In the genomic region with DNA sequence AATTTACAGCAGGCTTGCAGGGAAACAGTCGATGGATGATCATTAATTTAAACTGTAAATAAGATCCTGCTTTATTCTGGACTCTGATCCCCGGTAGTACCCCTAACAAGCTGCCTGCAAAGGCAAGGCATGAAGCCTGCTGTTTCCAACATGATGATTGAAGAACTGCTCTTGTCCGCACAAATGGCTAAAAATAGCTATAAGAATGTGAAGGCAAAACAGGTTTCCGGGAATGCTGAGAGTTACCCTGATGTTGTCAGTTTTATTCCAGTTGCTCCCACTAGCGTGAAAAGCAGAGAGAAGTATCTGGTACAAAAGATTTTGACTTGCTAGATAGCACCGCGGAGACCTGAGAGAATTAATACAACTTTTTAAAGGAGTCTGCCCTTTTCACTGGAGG, we compare ENCODE assay signal across 15 cellular contexts.
DNase-seq lines count a peak whose midpoint lies in the region; ATAC-seq and TF ChIP-seq lines count a peak whose summit lies in the region.
"Had no signal": no experiment of that assay in that cellular context is flagged by ENCODE, and none has a peak within 500 bp of the region (broad histone marks: within the 10 kb centered on the region; RNA-seq: fewer than 3 reads in every experiment).

No MANE protein-coding gene starts in this region.

- TF ChIP-seq CTCF in WERI-Rb-1 (IDR thresholded peaks at IDR 0.05; ENCODE audit: low read depth, low read length), result no peak

- peaks cover 5% of the 10 kb centered on the region for H3K4me1 ChIP-seq in endocrine pancreas (ENCODE audit: control insufficient read depth, insufficient read depth, low read length)
- H3K4me1 ChIP-seq in muscle layer of colon (ENCODE audit: insufficient read depth, low read length), result peaks cover 7% of the 10 kb centered on the region
- no peaks in the 10 kb centered on the region for H3K4me1 ChIP-seq in rectal smooth muscle tissue (ENCODE audit: control insufficient read depth, insufficient read depth, low read length)

- H3K9ac ChIP-seq in endocrine pancreas (ENCODE audit: control insufficient read depth, insufficient read depth, low read length) (no peak overlapping the region), muscle layer of colon (ENCODE audit: low read length) (no peak overlapping the region), rectal smooth muscle tissue (ENCODE audit: low read length) (no peak overlapping the region)
- H3K9ac ChIP-seq: BLaER1 treated with 17β-estradiol and CSF1 and Interleukin-3, amounts not matched to agents 10 nM and 100 nM; GM23248 had no signal

- ATAC-seq in HG03521 (IDR thresholded peaks at IDR 0.05; ENCODE audit: unreplicated experiment) (no peak), HG02870 (IDR thresholded peaks at IDR 0.05; ENCODE audit: unreplicated experiment) (no peak)

- DNase-seq in WERI-Rb-1, result peak; percentile 32
- DNase-seq in kidney tubule cell (ENCODE audit: low spot score), result no peak
- no peak for DNase-seq in NCI-H510A treated with DMSO at 0.1 percent for 48 hours (lab: John Stamatoyannopoulos, UW)
- DNase-seq: ACHN; Calu3; CD4-positive, CD25-positive, alpha-beta regulatory T cell; DMS 273 treated with DMSO at 0.1 percent for 48 hours; GM23248; H7 had no signal

- H3K9me3 ChIP-seq in WERI-Rb-1 (ENCODE audit: severe bottlenecking) (no peaks in the 10 kb centered on the region), endocrine pancreas (ENCODE audit: control insufficient read depth, low read length) (no peaks in the 10 kb centered on the region), muscle layer of colon (ENCODE audit: low read length) (no peaks in the 10 kb centered on the region)
- H3K9me3 ChIP-seq: BLaER1 treated with 17β-estradiol and CSF1 and Interleukin-3, amounts not matched to agents 10 nM and 100 nM had no signal

- peak overlapping the region; percentile 42; the same call in 1 of the 2 replicates for H3K27ac ChIP-seq in WERI-Rb-1
- peak overlapping the region; percentile 29 for H3K27ac ChIP-seq in muscle layer of colon (ENCODE audit: low read depth, low read length)
- peak overlapping the region; percentile 10 for H3K27ac ChIP-seq in rectal smooth muscle tissue (ENCODE audit: low read depth, low read length)
- H3K27ac ChIP-seq: BLaER1 treated with 17β-estradiol and CSF1 and Interleukin-3, amounts not matched to agents 10 nM and 100 nM; GM23248 had no signal

- H3K27me3 ChIP-seq in WERI-Rb-1 (ENCODE audit: insufficient read depth, low read depth, severe bottlenecking) (no peaks in the 10 kb centered on the region), endocrine pancreas (ENCODE audit: control insufficient read depth, insufficient read depth, low read length) (no peaks in the 10 kb centered on the region), muscle layer of colon (ENCODE audit: control insufficient read depth in 1 of 2, insufficient read depth in 2 of 2, low read length in 2 of 2) (no peaks in the 10 kb centered on the region), rectal smooth muscle tissue (ENCODE audit: control insufficient read depth, insufficient read depth, low read length) (no peaks in the 10 kb centered on the region)

- peak overlapping the region; percentile 24 for H3K4me3 ChIP-seq in WERI-Rb-1 (ENCODE audit: low read depth, low read length)
- H3K4me3 ChIP-seq in endocrine pancreas (ENCODE audit: control insufficient read depth, insufficient read depth, low read length), result peak overlapping the region; percentile 43
- peak overlapping the region in 1 of 2 donors; percentile 11 for H3K4me3 ChIP-seq in muscle layer of colon (ENCODE audit: low read depth in 1 of 2, low read length in 2 of 2)
- no peak overlapping the region for H3K4me3 ChIP-seq in rectal smooth muscle tissue (ENCODE audit: low read length)
- H3K4me3 ChIP-seq: BLaER1 treated with 17β-estradiol and CSF1 and Interleukin-3, amounts not matched to agents 10 nM and 100 nM; GM23248 had no signal

- H3K36me3 ChIP-seq in WERI-Rb-1, result no peaks in the 10 kb centered on the region
- H3K36me3 ChIP-seq in endocrine pancreas (ENCODE audit: control insufficient read depth, insufficient read depth, low read length), result no peaks in the 10 kb centered on the region
- no peaks in the 10 kb centered on the region for H3K36me3 ChIP-seq in muscle layer of colon (ENCODE audit: insufficient read depth, low read length)
- no peaks in the 10 kb centered on the region for H3K36me3 ChIP-seq in rectal smooth muscle tissue (ENCODE audit: control insufficient read depth, insufficient read depth, low read length)
- H3K36me3 ChIP-seq: BLaER1 treated with 17β-estradiol and CSF1 and Interleukin-3, amounts not matched to agents 10 nM and 100 nM had no signal
